26 cellular contexts compared by ENCODE assay signal in the genomic region with DNA sequence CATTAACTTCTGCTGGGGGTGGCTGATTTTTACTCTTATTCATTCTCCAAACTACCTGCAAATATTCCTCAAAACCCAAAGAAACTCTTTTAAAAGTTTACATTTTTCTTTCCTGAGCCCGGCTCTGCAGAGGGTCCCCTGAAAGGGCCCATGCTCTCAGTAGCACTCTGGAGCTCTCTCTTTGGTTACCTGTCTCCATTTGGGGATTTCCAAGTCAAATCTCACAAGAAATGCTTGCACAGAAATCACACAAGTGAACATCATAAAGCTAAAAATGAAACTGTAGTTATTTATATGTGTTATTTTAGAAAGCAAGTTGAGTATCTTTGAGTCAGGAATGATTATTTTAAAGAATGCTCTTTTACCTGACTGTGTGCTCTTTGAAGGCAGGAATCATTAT.
"Had no signal": no experiment of that assay in that cellular context is flagged by ENCODE, and none has a peak within 500 bp of the region (broad histone marks: within the 10 kb centered on the region; RNA-seq: fewer than 3 reads in every experiment).

No MANE protein-coding gene starts in this region.

- H3K4me3 ChIP-seq: pancreas, prostate gland, right lobe of liver, sigmoid colon, stomach, thoracic aorta, thyroid gland, tibial nerve, upper lobe of left lung, vagina had no signal

- H3K4me1 ChIP-seq: pancreas, prostate gland, right lobe of liver, sigmoid colon, stomach, tibial nerve, upper lobe of left lung, vagina had no signal

- H3K9me3 ChIP-seq: neutrophil, pancreas, prostate gland, right lobe of liver, sigmoid colon, stomach, thoracic aorta, thyroid gland, tibial nerve, upper lobe of left lung, vagina had no signal

- H3K27ac ChIP-seq: neutrophil, pancreas, prostate gland, right lobe of liver, sigmoid colon, stomach, thoracic aorta, thyroid gland, tibial nerve, upper lobe of left lung, vagina had no signal

- DNase-seq: nephron progenitor cell; nucleus accumbens; pancreas; retina; right cardiac atrium; right lobe of liver; sigmoid colon; small intestine; stimulated activated CD4-positive, alpha-beta T cell treated with anti-CD3 and anti-CD28 coated beads, Interleukin-15, amount 100 ng/mL, for 24 hours; stimulated activated CD4-positive, alpha-beta T cell treated with anti-CD3 and anti-CD28 coated beads, Interleukin-2, amount 100 ng/mL, for 24 hours; stimulated activated CD4-positive, alpha-beta T cell treated with anti-CD3 and anti-CD28 coated beads, Interleukin-2, amount 100 ng/mL, for 48 hours; stimulated activated CD4-positive, alpha-beta T cell treated with anti-CD3 and anti-CD28 coated beads, Interleukin-4, amount 100 ng/mL, for 24 hours; stimulated activated naive B cell treated with anti-CD40 and anti-IgM and Interleukin-4, amounts not matched to agents 10 μg/mL and 1 μg/mL and 100 μg/mL, for 72 hours; stimulated activated naive CD4-positive, alpha-beta T cell treated with Interleukin-2 at 50 U/mL for 16 hours; stomach; thyroid gland; trophoblast cell; upper lobe of left lung had no signal

- ATAC-seq: natural killer cell treated with Interleukin-12 subunit alpha and Interleukin-12 subunit beta and Interleukin-15 and Interleukin-18, amount 100 ng/mL, for 72 hours; pancreas; right cardiac atrium; right lobe of liver; stimulated activated effector memory CD8-positive, alpha-beta T cell treated with anti-CD3 and anti-CD28 coated beads, Interleukin-12 subunit alpha, Interleukin-12 subunit beta, amount 100 ng/mL, for 72 hours; stimulated activated naive B cell treated with anti-CD40 and anti-IgM and Interleukin-4, amounts not matched to agents 10 μg/mL and 1 μg/mL and 100 μg/mL, for 72 hours had no signal

- H3K27me3 ChIP-seq: neutrophil, pancreas, right lobe of liver, sigmoid colon, stomach, thyroid gland, tibial nerve, upper lobe of left lung, vagina had no signal

- FAIRE-seq: pancreas, small intestine, urothelium cell line had no signal

- H3K36me3 ChIP-seq: neutrophil, pancreas, prostate gland, right lobe of liver, sigmoid colon, stomach, thoracic aorta, thyroid gland, tibial nerve, upper lobe of left lung, vagina had no signal
